15 cellular contexts compared by ENCODE assay signal in genomic region chr17:76004750-76005262, GRCh38. TPM values are rescaled to one million over a fixed set of nuclear protein-coding genes. Genes with fewer than 3 reads are reported as not detected.
DNase-seq lines count a peak whose midpoint lies in the region; ATAC-seq and FAIRE-seq lines count a peak whose summit lies in the region.
"Had no signal": no experiment of that assay in that cellular context is flagged by ENCODE, and none has a peak within 500 bp of the region (broad histone marks: within the 10 kb centered on the region; RNA-seq: fewer than 3 reads in every experiment).

No MANE protein-coding gene starts in this region.

- peaks cover 9 to 18% of the 10 kb centered on the region in 2 donors for H3K36me3 Mint-ChIP-seq in stimulated activated naive B cell treated with anti-CD40 and anti-IgM and Interleukin-4, amounts not matched to agents 10 μg/mL and 1 μg/mL and 100 μg/mL, for 72 hours

- peaks cover 2 to 8% of the 10 kb centered on the region in 2 donors for H3K4me1 Mint-ChIP-seq in stimulated activated naive B cell treated with anti-CD40 and anti-IgM and Interleukin-4, amounts not matched to agents 10 μg/mL and 1 μg/mL and 100 μg/mL, for 72 hours
- H3K4me1 Mint-ChIP-seq: activated naive CD8-positive, alpha-beta T cell treated with anti-CD3 and anti-CD28 coated beads for 36 hours had no signal

- intact Hi-C loops in sciatic nerve (cut with DNase I), result loop anchor here (5.0 kb wide), 1 partner anchor 98 kb away; no protein-coding TSS in a partner anchor

- no peak overlapping the region for H3K27ac Mint-ChIP-seq in stimulated activated naive B cell treated with anti-CD40 and anti-IgM and Interleukin-4, amounts not matched to agents 10 μg/mL and 1 μg/mL and 100 μg/mL, for 72 hours
- H3K27ac Mint-ChIP-seq: activated naive CD8-positive, alpha-beta T cell treated with anti-CD3 and anti-CD28 coated beads for 36 hours; stimulated activated naive CD8-positive, alpha-beta T cell treated with anti-CD3 and anti-CD28 coated beads, Interleukin-15, Interleukin-2, amounts not matched to agents 100 ng/mL and 50 ng/mL, for 24 hours had no signal

- H3K9me3 Mint-ChIP-seq in stimulated activated naive B cell treated with anti-CD40 and anti-IgM and Interleukin-4, amounts not matched to agents 10 μg/mL and 1 μg/mL and 100 μg/mL, for 72 hours, result no peaks in the 10 kb centered on the region
- H3K9me3 Mint-ChIP-seq: activated naive CD8-positive, alpha-beta T cell treated with anti-CD3 and anti-CD28 coated beads for 36 hours; stimulated activated naive CD8-positive, alpha-beta T cell treated with anti-CD3 and anti-CD28 coated beads, Interleukin-15, Interleukin-2, amounts not matched to agents 100 ng/mL and 50 ng/mL, for 24 hours had no signal

- H3K27me3 Mint-ChIP-seq in stimulated activated naive B cell treated with anti-CD40 and anti-IgM and Interleukin-4, amounts not matched to agents 10 μg/mL and 1 μg/mL and 100 μg/mL, for 72 hours, result no peaks in the 10 kb centered on the region
- H3K27me3 Mint-ChIP-seq: activated naive CD8-positive, alpha-beta T cell treated with anti-CD3 and anti-CD28 coated beads for 36 hours; stimulated activated naive CD8-positive, alpha-beta T cell treated with anti-CD3 and anti-CD28 coated beads, Interleukin-15, Interleukin-2, amounts not matched to agents 100 ng/mL and 50 ng/mL, for 24 hours had no signal

- ATAC-seq in sciatic nerve (peak; percentile 7), GM21423 (IDR thresholded peaks at IDR 0.05; ENCODE audit: unreplicated experiment) (no peak)
- no peak for ATAC-seq in stimulated activated naive B cell treated with anti-CD40 and anti-IgM and Interleukin-4, amounts not matched to agents 10 μg/mL and 1 μg/mL and 100 μg/mL, for 72 hours (replicated peaks)

- DNase-seq in Daoy (ENCODE audit: low read depth) (peak; percentile 53), RCC 7860 (ENCODE audit: low spot score) (peak; percentile 15), glomerular visceral epithelial cell (ENCODE audit: extremely low spot score) (peak; percentile 29), sciatic nerve (ENCODE audit: low spot score) (no peak), activated gamma-delta T cell (lab: John Stamatoyannopoulos, UW) (no peak), HuH-7.5 (ENCODE audit: low spot score) (no peak)
- DNase-seq in stimulated activated naive B cell treated with anti-CD40 and anti-IgM and Interleukin-4, amounts not matched to agents 10 μg/mL and 1 μg/mL and 100 μg/mL, for 72 hours, result no peak

- no peak overlapping the region for H3K4me3 Mint-ChIP-seq in stimulated activated naive B cell treated with anti-CD40 and anti-IgM and Interleukin-4, amounts not matched to agents 10 μg/mL and 1 μg/mL and 100 μg/mL, for 72 hours
- H3K4me3 Mint-ChIP-seq: activated naive CD8-positive, alpha-beta T cell treated with anti-CD3 and anti-CD28 coated beads for 36 hours; stimulated activated naive CD8-positive, alpha-beta T cell treated with anti-CD3 and anti-CD28 coated beads, Interleukin-15, Interleukin-2, amounts not matched to agents 100 ng/mL and 50 ng/mL, for 24 hours had no signal

- FAIRE-seq in RCC 7860 (lab: Jason Lieb, UNC), result no peak
- FAIRE-seq: H1 had no signal

RNA-seq across cellular contexts. Expression of gene CDK3, which starts 4.2 kb away (rescaled TPM):
- total RNA-seq in Daoy (2014; rRNA removed; shearing (Covaris generic)), result 1.3 and 1.5 TPM in 2 replicates
- total RNA-seq in sciatic nerve, result 5.2 TPM

RNA-seq across cellular contexts. Expression of gene EVPL, which starts 22.3 kb away (rescaled TPM):
- 0.06 and 0.12 TPM in 2 replicates for total RNA-seq in Daoy (2014; rRNA removed; shearing (Covaris generic))
- 1.2 TPM for total RNA-seq in sciatic nerve
- total RNA-seq: fibroblast of lung, LHCN-M2, myocyte, SJSA1 had no signal

RNA-seq across cellular contexts. Expression of gene TEN1, which starts 25.8 kb away (rescaled TPM):
- total RNA-seq in Daoy (2014; rRNA removed; shearing (Covaris generic)), result 11.1 and 15.0 TPM in 2 replicates
- 8.1 TPM for total RNA-seq in sciatic nerve

RNA-seq across cellular contexts. Expression of gene ACOX1, which starts 25.8 kb away (rescaled TPM):
- 28.5 and 35.0 TPM in 2 replicates for total RNA-seq in Daoy (2014; rRNA removed; shearing (Covaris generic))
- 64.6 TPM for total RNA-seq in sciatic nerve

Comparison
In these comparisons a context has a peak if more than half of its experiments do, and no peak if none do; other contexts are left out.
1. DNase-seq: peak in Daoy (single experiment), RCC 7860 (single experiment) and glomerular visceral epithelial cell (single experiment); none in sciatic nerve (single experiment), activated gamma-delta T cell (single experiment), HuH-7.5 (single experiment) and stimulated activated naive B cell treated with anti-CD40 and anti-IgM and Interleukin-4, amounts not matched to agents 10 μg/mL and 1 μg/mL and 100 μg/mL, for 72 hours (single experiment).